In genomic region chr12:132600048-132601032, GRCh38 we compare ENCODE assay signal across 9 cellular contexts. TPM values are rescaled to one million over a fixed set of nuclear protein-coding genes. Genes with fewer than 3 reads are reported as not detected.
DNase-seq lines count a peak whose midpoint lies in the region; ATAC-seq and TF ChIP-seq lines count a peak whose summit lies in the region.
"Had no signal": no experiment of that assay in that cellular context is flagged by ENCODE, and none has a peak within 500 bp of the region (broad histone marks: within the 10 kb centered on the region; RNA-seq: fewer than 3 reads in every experiment).

No MANE protein-coding gene starts in this region.

- peak; percentile 74 for TF ChIP-seq CTCF in HEK293 (tag by site-specific recombination; IDR thresholded peaks at IDR 0.05)
- TF ChIP-seq CTCF in left ventricle myocardium inferior (IDR thresholded peaks at IDR 0.05; ENCODE audit: borderline replicate concordance) = peak; percentile 75
- peak; percentile 65 for TF ChIP-seq CTCF in progenitor cell of endocrine pancreas (IDR thresholded peaks at IDR 0.05; ENCODE audit: unreplicated experiment)

- peaks cover 23 to 34% of the 10 kb centered on the region in 2 donors for H3K27me3 Mint-ChIP-seq in CD4-positive, alpha-beta memory T cell
- H3K27me3 Mint-ChIP-seq in progenitor cell of endocrine pancreas = peaks cover 69% of the 10 kb centered on the region

- peaks cover 11% of the 10 kb centered on the region for H3K4me1 ChIP-seq in CD4-positive, alpha-beta memory T cell (ENCODE audit: insufficient read depth, low read length)
- H3K4me1 ChIP-seq in HEK293 (ENCODE audit: control insufficient read depth, insufficient read depth, low read length) (0 out of 2 replicates have a peak, but pooled peaks cover 3% of the 10 kb centered on the region), left ventricle myocardium inferior (peaks cover 49% of the 10 kb centered on the region)

- no peaks in the 10 kb centered on the region for H3K9me3 ChIP-seq in CD4-positive, alpha-beta memory T cell (ENCODE audit: control insufficient read depth in 1 of 2, low read length in 2 of 2)
- H3K9me3 ChIP-seq in HEK293 (ENCODE audit: control insufficient read depth, insufficient read depth, low read depth, low read length) (no peaks in the 10 kb centered on the region), left ventricle myocardium inferior (replicated peaks) (no peaks in the 10 kb centered on the region)

- intact Hi-C loops in CD4-positive, alpha-beta memory T cell (cut with micrococcal nuclease) = loop anchor here (2.0 kb wide), 1 partner anchor 14 kb away; no protein-coding TSS in a partner anchor
- intact Hi-C loops in left ventricle myocardium inferior (cut with micrococcal nuclease) = no loop called here

- peak overlapping the region in 1 of 2 donors; percentile 10 for H3K4me3 ChIP-seq in CD4-positive, alpha-beta memory T cell (ENCODE audit: low read length in 2 of 2)
- H3K4me3 ChIP-seq in HEK293 (ENCODE audit: low read depth, low read length) (no peak overlapping the region), left ventricle myocardium inferior (peak overlapping the region; percentile 59)

- peaks cover 0 to 8% (median 0%) of the 10 kb centered on the region in 8 donors for H3K9me3 Mint-ChIP-seq in CD4-positive, alpha-beta memory T cell
- no peaks in the 10 kb centered on the region for H3K9me3 Mint-ChIP-seq in progenitor cell of endocrine pancreas (ENCODE audit: low read depth)

- H3K36me3 ChIP-seq in CD4-positive, alpha-beta memory T cell (ENCODE audit: insufficient read depth, low read length) = no peaks in the 10 kb centered on the region
- H3K36me3 ChIP-seq in HEK293 (ENCODE audit: control insufficient read depth in 2 of 2, insufficient read depth in 1 of 2, low read length in 2 of 2) = no peaks in the 10 kb centered on the region
- H3K36me3 ChIP-seq in left ventricle myocardium inferior = no peaks in the 10 kb centered on the region

- H3K27ac Mint-ChIP-seq in CD4-positive, alpha-beta memory T cell = peak overlapping the region in 4 of 7 donors; percentile 43 to 62 (median 52)
- peak overlapping the region; percentile 67 for H3K27ac Mint-ChIP-seq in progenitor cell of endocrine pancreas

- peaks cover 5% of the 10 kb centered on the region for H3K27me3 ChIP-seq in CD4-positive, alpha-beta memory T cell (ENCODE audit: insufficient read depth, low read length)
- H3K27me3 ChIP-seq in left ventricle myocardium inferior (ENCODE audit: low read depth) = peaks cover 80% of the 10 kb centered on the region

- POLR2A ChIA-PET in CD4-positive, alpha-beta memory T cell (lab: Charles Lee; ENCODE audit: partially characterized antibody) = no interaction called here
- POLR2A ChIA-PET in HEK293 (lab: Yijun Ruan, JAX) = no interaction called here

- H3K27ac ChIP-seq in CD4-positive, alpha-beta memory T cell (ENCODE audit: low read depth, low read length) = no peak overlapping the region
- H3K27ac ChIP-seq in HEK293 (ENCODE audit: extremely low read depth, low read depth, low read length) (no peak overlapping the region), left ventricle myocardium inferior (replicated peaks) (no peak overlapping the region)

- no peak for ATAC-seq in GM18909 (IDR thresholded peaks at IDR 0.05; ENCODE audit: poor library complexity, unreplicated experiment)
- ATAC-seq in HG03521 (IDR thresholded peaks at IDR 0.05; ENCODE audit: unreplicated experiment) = no peak

- peak overlapping the region; percentile 74 to 90 (median 84) for H3K4me3 Mint-ChIP-seq in CD4-positive, alpha-beta memory T cell
- H3K4me3 Mint-ChIP-seq in progenitor cell of endocrine pancreas (ENCODE audit: low read depth) = peak overlapping the region; percentile 31

- H3K36me3 Mint-ChIP-seq in CD4-positive, alpha-beta memory T cell = no peaks in the 10 kb centered on the region
- H3K36me3 Mint-ChIP-seq in progenitor cell of endocrine pancreas (ENCODE audit: insufficient read depth) = no peaks in the 10 kb centered on the region

- peaks cover 11 to 37% (median 28%) of the 10 kb centered on the region in 4 donors for H3K4me1 Mint-ChIP-seq in CD4-positive, alpha-beta memory T cell
- peaks cover 8% of the 10 kb centered on the region for H3K4me1 Mint-ChIP-seq in progenitor cell of endocrine pancreas (ENCODE audit: low read depth)

- peak in 4 of 5 donors; percentile 26 to 36 (median 31) for DNase-seq in CD4-positive, alpha-beta memory T cell
- DNase-seq in NOMO-1 treated with DMSO at 0.1 percent for 48 hours (lab: John Stamatoyannopoulos, UW; ENCODE audit: unreplicated experiment) (peak; percentile 78), amniotic epithelial cell (ENCODE audit: low read depth) (peak; percentile 51), left ventricle myocardium inferior (peak; percentile 73), progenitor cell of endocrine pancreas (ENCODE audit: low spot score, unreplicated experiment) (peak; percentile 54)

- CTCF ChIA-PET in CD4-positive, alpha-beta memory T cell (lab: Charles Lee; ENCODE audit: partially characterized antibody) = interaction anchor here (1.0 to 1.8 kb wide), 3 partner anchors 9 to 15 kb away, joined by 3 to 6 read pairs (median 5); partner anchors contain the start of gene LRCOL1
- CTCF ChIA-PET in HEK293 (lab: Yijun Ruan, JAX) = interaction anchor here (0.5 to 4.9 kb wide), 6 partner anchors 9 to 38 kb away, joined by 3 to 32 read pairs (median 5); partner anchors contain the start of gene LRCOL1

TF ChIP-seq in HEK293, 187 proteins besides CTCF, POLR2A, EP300 and RAD21:
- peak; percentile 30; the same call in 1 of the 2 replicates for TF ChIP-seq KLF8 (tag by site-specific recombination; IDR thresholded peaks at IDR 0.05)
- no peak for TF ChIP-seq ZNF473 (tag by site-specific recombination; IDR thresholded peaks at IDR 0.05)
- TF ChIP-seq ZBTB44 (tag by site-specific recombination; IDR thresholded peaks at IDR 0.05) = no peak
- TF ChIP-seq GLIS1 (tag by site-specific recombination; IDR thresholded peaks at IDR 0.05) = peak; percentile 57
- TF ChIP-seq ZBTB8A (tag by site-specific recombination; IDR thresholded peaks at IDR 0.05) = peak; percentile 80
- TF ChIP-seq ZNF610 (tag by site-specific recombination; IDR thresholded peaks at IDR 0.05; ENCODE audit: borderline replicate concordance) = no peak
- TF ChIP-seq ZNF341 (tag by site-specific recombination; IDR thresholded peaks at IDR 0.05; ENCODE audit: low read depth) = peak; percentile 93
- peak; percentile 63 for TF ChIP-seq ZNF654 (tag by site-specific recombination; IDR thresholded peaks at IDR 0.05; ENCODE audit: low read depth)
- peak; percentile 72 for TF ChIP-seq ZNF335 (tag by site-specific recombination; conservative IDR thresholded peaks at IDR 0.05)
- TF ChIP-seq GLIS2 (tag by site-specific recombination; IDR thresholded peaks at IDR 0.05) = peak; percentile 44; the same call in 1 of the 2 replicates
- TF ChIP-seq ZIC2 (tag by site-specific recombination; IDR thresholded peaks at IDR 0.05) = peak; percentile 93
- TF ChIP-seq, protein P1, sequence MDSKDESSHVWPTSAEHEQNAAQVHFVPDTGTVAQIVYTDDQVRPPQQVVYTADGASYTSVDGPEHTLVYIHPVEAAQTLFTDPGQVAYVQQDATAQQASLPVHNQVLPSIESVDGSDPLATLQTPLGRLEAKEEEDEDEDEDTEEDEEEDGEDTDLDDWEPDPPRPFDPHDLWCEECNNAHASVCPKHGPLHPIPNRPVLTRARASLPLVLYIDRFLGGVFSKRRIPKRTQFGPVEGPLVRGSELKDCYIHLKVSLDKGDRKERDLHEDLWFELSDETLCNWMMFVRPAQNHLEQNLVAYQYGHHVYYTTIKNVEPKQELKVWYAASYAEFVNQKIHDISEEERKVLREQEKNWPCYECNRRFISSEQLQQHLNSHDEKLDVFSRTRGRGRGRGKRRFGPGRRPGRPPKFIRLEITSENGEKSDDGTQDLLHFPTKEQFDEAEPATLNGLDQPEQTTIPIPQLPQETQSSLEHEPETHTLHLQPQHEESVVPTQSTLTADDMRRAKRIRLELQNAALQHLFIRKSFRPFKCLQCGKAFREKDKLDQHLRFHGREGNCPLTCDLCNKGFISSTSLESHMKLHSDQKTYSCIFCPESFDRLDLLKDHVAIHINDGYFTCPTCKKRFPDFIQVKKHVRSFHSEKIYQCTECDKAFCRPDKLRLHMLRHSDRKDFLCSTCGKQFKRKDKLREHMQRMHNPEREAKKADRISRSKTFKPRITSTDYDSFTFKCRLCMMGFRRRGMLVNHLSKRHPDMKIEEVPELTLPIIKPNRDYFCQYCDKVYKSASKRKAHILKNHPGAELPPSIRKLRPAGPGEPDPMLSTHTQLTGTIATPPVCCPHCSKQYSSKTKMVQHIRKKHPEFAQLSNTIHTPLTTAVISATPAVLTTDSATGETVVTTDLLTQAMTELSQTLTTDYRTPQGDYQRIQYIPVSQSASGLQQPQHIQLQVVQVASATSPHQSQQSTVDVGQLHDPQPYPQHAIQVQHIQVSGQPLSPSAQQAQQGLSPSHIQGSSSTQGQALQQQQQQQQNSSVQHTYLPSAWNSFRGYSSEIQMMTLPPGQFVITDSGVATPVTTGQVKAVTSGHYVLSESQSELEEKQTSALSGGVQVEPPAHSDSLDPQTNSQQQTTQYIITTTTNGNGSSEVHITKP (tag by site-specific recombination; IDR thresholded peaks at IDR 0.05) = 0 out of 2 replicates have a peak, but pooled peaks have one; percentile 18

RNA-seq across cellular contexts. Expression of gene LRCOL1, which starts 10.0 kb away (rescaled TPM):
- not detected for total RNA-seq in CD4-positive, alpha-beta memory T cell
- polyA plus RNA-seq in CD4-positive, alpha-beta memory T cell = not detected
- total RNA-seq in left ventricle myocardium inferior (not detected), progenitor cell of endocrine pancreas (not detected in 2 replicates)
- total RNA-seq: T-helper 1 cell treated with Interleukin-12 subunit alpha and Interleukin-12 subunit beta and Interleukin-4 antibody, amounts not matched to agents 30 ng/mL and 1 ng/mL, for 36 hours had no signal

RNA-seq across cellular contexts. Expression of gene P2RX2, which starts 18.2 kb away (rescaled TPM):
- total RNA-seq in CD4-positive, alpha-beta memory T cell = not detected
- polyA plus RNA-seq in CD4-positive, alpha-beta memory T cell = not detected
- not detected for total RNA-seq in left ventricle myocardium inferior
- total RNA-seq in progenitor cell of endocrine pancreas = 0.19 TPM in 1 of 2 replicates, not detected in the other
- total RNA-seq: T-helper 1 cell treated with Interleukin-12 subunit alpha and Interleukin-12 subunit beta and Interleukin-4 antibody, amounts not matched to agents 30 ng/mL and 1 ng/mL, for 36 hours had no signal
